In genomic region chr4:106809083-106809482, GRCh38 we compare ENCODE assay signal across 9 cellular contexts.
A peak's percentile ranks its signal among the peaks of the same experiment; 100 is the strongest.
DNase-seq lines count a peak whose midpoint lies in the region; ATAC-seq, FAIRE-seq and TF ChIP-seq lines count a peak whose summit lies in the region.
"Had no signal": no experiment of that assay in that cellular context is flagged by ENCODE, and none has a peak within 500 bp of the region (broad histone marks: within the 10 kb centered on the region; RNA-seq: fewer than 3 reads in every experiment).

No MANE protein-coding gene starts in this region.

- H3K36me3 Mint-ChIP-seq in activated T-cell treated with anti-CD3 and anti-CD28 coated beads, Interleukin-2, amount 50 U/mL, for 24 hours (ENCODE audit: low read depth) = no peaks in the 10 kb centered on the region
- H3K36me3 Mint-ChIP-seq: IgD-negative memory B cell had no signal

- peak; percentile 41 for DNase-seq in GM03348 (ENCODE audit: low spot score)
- peak; percentile 73 for DNase-seq in NB4 (ENCODE audit: low read depth)
- peak; percentile 58 for DNase-seq in bronchial epithelial cell (ENCODE audit: low read depth)
- DNase-seq in osteoblast (ENCODE audit: insufficient read length, low spot score, missing footprints) = no peak
- DNase-seq in activated effector memory CD4-positive, alpha-beta T cell treated with Interleukin-2 at 50 U/mL for 16 hours = no peak
- no peak for DNase-seq in activated T-cell treated with anti-CD3 and anti-CD28 coated beads, Interleukin-2, amount 50 U/mL, for 24 hours

- no peaks in the 10 kb centered on the region for H3K27me3 Mint-ChIP-seq in activated T-cell treated with anti-CD3 and anti-CD28 coated beads, Interleukin-2, amount 50 U/mL, for 24 hours
- H3K27me3 Mint-ChIP-seq: IgD-negative memory B cell had no signal

- ATAC-seq in HG03520 (IDR thresholded peaks at IDR 0.05; ENCODE audit: unreplicated experiment) (no peak), HG03196 (IDR thresholded peaks at IDR 0.05; ENCODE audit: unreplicated experiment) (no peak)

- H4K20me1 ChIP-seq in osteoblast (ENCODE audit: insufficient read depth, low read length) = no peaks in the 10 kb centered on the region

- H2AFZ ChIP-seq in osteoblast (ENCODE audit: low read length) = no peak overlapping the region

- no peak overlapping the region for H3K4me3 Mint-ChIP-seq in activated T-cell treated with anti-CD3 and anti-CD28 coated beads, Interleukin-2, amount 50 U/mL, for 24 hours
- H3K4me3 Mint-ChIP-seq: IgD-negative memory B cell had no signal

- no peaks in the 10 kb centered on the region for H3K4me1 Mint-ChIP-seq in activated T-cell treated with anti-CD3 and anti-CD28 coated beads, Interleukin-2, amount 50 U/mL, for 24 hours (ENCODE audit: low read depth)
- H3K4me1 Mint-ChIP-seq: IgD-negative memory B cell had no signal

- peak; percentile 23 for FAIRE-seq in bronchial epithelial cell (lab: Jason Lieb, UNC)

- no peaks in the 10 kb centered on the region for H3K9me3 Mint-ChIP-seq in activated T-cell treated with anti-CD3 and anti-CD28 coated beads, Interleukin-2, amount 50 U/mL, for 24 hours

- no peak overlapping the region for H3K4me2 ChIP-seq in osteoblast (ENCODE audit: insufficient read depth, low read length)

- no peaks in the 10 kb centered on the region for H3K79me2 ChIP-seq in osteoblast (ENCODE audit: insufficient read depth, low read length)

- no peak overlapping the region for H3K4me3 ChIP-seq in NB4 (ENCODE audit: low read depth, low read length)
- H3K4me3 ChIP-seq in bronchial epithelial cell (ENCODE audit: low read depth, low read length) = no peak overlapping the region
- no peak overlapping the region for H3K4me3 ChIP-seq in osteoblast (ENCODE audit: insufficient read depth, low read length)

- H3K27ac ChIP-seq in osteoblast (ENCODE audit: low read depth, low read length) = no peak overlapping the region

- no peaks in the 10 kb centered on the region for H3K36me3 ChIP-seq in bronchial epithelial cell (ENCODE audit: control insufficient read depth, insufficient read depth, low read length)
- no peaks in the 10 kb centered on the region for H3K36me3 ChIP-seq in osteoblast (ENCODE audit: insufficient read depth, low read length)

- TF ChIP-seq CTCF in NB4 (IDR thresholded peaks at IDR 0.05; ENCODE audit: low read depth, low read length) (peak; percentile 22), bronchial epithelial cell (IDR thresholded peaks at IDR 0.05; ENCODE audit: insufficient read depth, low read length, severe bottlenecking) (peak; percentile 56), osteoblast (IDR thresholded peaks at IDR 0.05; ENCODE audit: extremely low read depth, low read depth, low read length) (peak; percentile 53)

- no peaks in the 10 kb centered on the region for H3K4me1 ChIP-seq in osteoblast (ENCODE audit: insufficient read depth, low read length)

- no peaks in the 10 kb centered on the region for H3K9me3 ChIP-seq in osteoblast (ENCODE audit: low read depth, low read length)

- H3K27ac Mint-ChIP-seq in activated T-cell treated with anti-CD3 and anti-CD28 coated beads, Interleukin-2, amount 50 U/mL, for 24 hours = no peak overlapping the region
- H3K27ac Mint-ChIP-seq: IgD-negative memory B cell had no signal

- no peak for TF ChIP-seq POLR2A in NB4 (IDR thresholded peaks at IDR 0.05; ENCODE audit: extremely low read depth, insufficient read length)

- no peaks in the 10 kb centered on the region for H3K27me3 ChIP-seq in bronchial epithelial cell (ENCODE audit: control insufficient read depth, insufficient read depth, low read length)
- no peaks in the 10 kb centered on the region for H3K27me3 ChIP-seq in osteoblast (ENCODE audit: insufficient read depth, low read length)

Comparison
In these comparisons a context has a peak if more than half of its experiments do, and no peak if none do; other contexts are left out.
1. DNase-seq: peak in GM03348 (single experiment), NB4 (single experiment) and bronchial epithelial cell (single experiment); none in osteoblast (single experiment), activated effector memory CD4-positive, alpha-beta T cell treated with Interleukin-2 at 50 U/mL for 16 hours (single experiment) and activated T-cell treated with anti-CD3 and anti-CD28 coated beads, Interleukin-2, amount 50 U/mL, for 24 hours (single experiment).
2. Peak in every context shown above with its lines, with median percentiles within 50 percentile points of each other: CTCF ChIP-seq.